ENCODE assay signal across 16 cellular contexts in genomic region chr2:100785621-100786296, GRCh38. TPM values are rescaled to one million over a fixed set of nuclear protein-coding genes. Genes with fewer than 3 reads are reported as not detected.
DNase-seq lines count a peak whose midpoint lies in the region; ATAC-seq and TF ChIP-seq lines count a peak whose summit lies in the region.
"Had no signal": no experiment of that assay in that cellular context is flagged by ENCODE, and none has a peak within 500 bp of the region (broad histone marks: within the 10 kb centered on the region; RNA-seq: fewer than 3 reads in every experiment).

No MANE protein-coding gene starts in this region.

- H3K4me1 ChIP-seq in RWPE2 (ENCODE audit: insufficient read depth, poor library complexity, severe bottlenecking) (peaks cover 33% of the 10 kb centered on the region), thyroid gland (peaks cover 32 to 47% of the 10 kb centered on the region in 2 donors)

- H3K36me3 ChIP-seq in RWPE2 (ENCODE audit: low read depth) = no peaks in the 10 kb centered on the region
- H3K36me3 ChIP-seq in thyroid gland = no peaks in the 10 kb centered on the region
- H3K36me3 ChIP-seq: right lobe of liver had no signal

- peak; percentile 42 for ATAC-seq in RWPE2 (ENCODE audit: low read depth)
- ATAC-seq in left colon = peak; percentile 24
- ATAC-seq in HG03342 (IDR thresholded peaks at IDR 0.05; ENCODE audit: unreplicated experiment) = no peak
- ATAC-seq: CD8-positive, alpha-beta T cell; stimulated activated naive B cell treated with anti-CD40 and anti-IgM and Interleukin-4, amounts not matched to agents 10 μg/mL and 1 μg/mL and 100 μg/mL, for 72 hours had no signal

- H3K27ac ChIP-seq in RWPE2 (ENCODE audit: poor library complexity, severe bottlenecking) (peak overlapping the region; percentile 89), thyroid gland (peak overlapping the region; percentile 62 to 84 (median 69))
- H3K27ac ChIP-seq: right lobe of liver had no signal

- intact Hi-C loops in left colon (cut with DNase I, micrococcal nuclease) (no loop called here), thyroid gland (cut with DNase I) (no loop called here)

- H3K27me3 ChIP-seq in RWPE2 (ENCODE audit: insufficient read depth, poor library complexity, severe bottlenecking) (no peaks in the 10 kb centered on the region), thyroid gland (no peaks in the 10 kb centered on the region)
- H3K27me3 ChIP-seq: right lobe of liver had no signal

- no peak for TF ChIP-seq CTCF in RWPE2 (IDR thresholded peaks at IDR 0.05; ENCODE audit: poor library complexity, severe bottlenecking)
- no peak for TF ChIP-seq CTCF in epithelial cell of esophagus (IDR thresholded peaks at IDR 0.05; ENCODE audit: insufficient read depth, low read depth, low read length, missing control alignments)
- no peak for TF ChIP-seq CTCF in thyroid gland (IDR thresholded peaks at IDR 0.05)

- WGBS in thyroid gland, 2 donors = 35 to 44% methylated on average over 10 of the region's 10 CpGs

- H3K9me3 ChIP-seq in RWPE2 (ENCODE audit: severe bottlenecking) (no peaks in the 10 kb centered on the region), thyroid gland (no peaks in the 10 kb centered on the region)
- H3K9me3 ChIP-seq: right lobe of liver had no signal

- TF ChIP-seq POLR2A in thyroid gland (IDR thresholded peaks at IDR 0.05) = no peak

- no peak overlapping the region for H3K4me3 ChIP-seq in RWPE2 (ENCODE audit: severe bottlenecking)
- H3K4me3 ChIP-seq in epithelial cell of esophagus (ENCODE audit: low read length) = no peak overlapping the region
- H3K4me3 ChIP-seq in thyroid gland (replicated peaks in 1 of 3) = no peak overlapping the region
- H3K4me3 ChIP-seq: right lobe of liver had no signal

- DNase-seq in RWPE2 (ENCODE audit: low spot score) (no peak), epithelial cell of esophagus (ENCODE audit: low read depth) (peak; percentile 40), left colon (peak in 1 of 2 donors; percentile 20), thyroid gland (peak; percentile 69 to 75), CD1c-positive myeloid dendritic cell (ENCODE audit: extremely low spot score) (no peak), inferior parietal cortex (ENCODE audit: extremely low spot score) (no peak), NCI-H1436 (lab: John Stamatoyannopoulos, UW) (no peak)
- DNase-seq: activated CD4-positive, alpha-beta T cell treated with anti-CD3 and anti-CD28 coated beads for 48 hours; activated T-cell treated with anti-CD3 and anti-CD28 coated beads, Interleukin-2, amount 50 U/mL, for 1 hour; CD8-positive, alpha-beta T cell; GDM1; NCI-H1417 treated with DMSO at 0.1 percent for 48 hours; OCI-M1; right lobe of liver; stimulated activated naive B cell treated with anti-CD40 and anti-IgM and Interleukin-4, amounts not matched to agents 10 μg/mL and 1 μg/mL and 100 μg/mL, for 72 hours had no signal

RNA-seq across cellular contexts. Expression of gene NPAS2, which starts 34.2 kb away (rescaled TPM):
- total RNA-seq in left colon = 10 to 100 TPM; 59.5 to 59.6 TPM
- 10 to 100 TPM; 12.7 to 22.8 (median 16.1) TPM for total RNA-seq in thyroid gland

Comparison
In these comparisons a context has a peak if more than half of its experiments do, and no peak if none do; other contexts are left out.
1. DNase-seq: peak in epithelial cell of esophagus (single experiment) and thyroid gland (2 of 2); none in RWPE2 (single experiment), CD1c-positive myeloid dendritic cell (single experiment), inferior parietal cortex (single experiment) and NCI-H1436 (single experiment).